15 cellular contexts compared by ENCODE assay signal in the genomic region with DNA sequence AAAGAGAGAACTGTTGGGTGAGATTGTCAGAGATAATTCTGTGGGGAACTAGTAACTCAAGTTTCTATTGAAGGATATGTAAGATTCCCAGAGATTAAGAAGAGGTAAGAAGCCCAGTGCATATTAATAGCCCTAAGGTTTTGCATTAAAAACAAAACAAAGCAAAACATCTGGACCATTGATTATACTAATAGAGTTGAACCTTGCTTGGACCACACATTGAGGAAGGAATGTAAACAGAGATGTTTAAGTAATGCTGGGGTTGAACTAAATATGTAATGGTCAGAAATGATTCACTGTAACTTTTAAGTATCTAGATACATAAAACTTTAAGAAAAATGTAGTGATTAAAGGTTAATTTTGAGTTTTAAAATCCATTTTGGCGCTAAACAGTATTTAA.
DNase-seq lines count a peak whose midpoint lies in the region; ATAC-seq, FAIRE-seq and TF ChIP-seq lines count a peak whose summit lies in the region.
"Had no signal": no experiment of that assay in that cellular context is flagged by ENCODE, and none has a peak within 500 bp of the region (broad histone marks: within the 10 kb centered on the region; RNA-seq: fewer than 3 reads in every experiment).

No MANE protein-coding gene starts in this region.

- no peaks in the 10 kb centered on the region for H3K36me3 ChIP-seq in GM23338 (ENCODE audit: insufficient read depth)
- H3K36me3 ChIP-seq in OCI-LY1 (ENCODE audit: insufficient read depth, low read length): no peaks in the 10 kb centered on the region
- H3K36me3 ChIP-seq in H1 (ENCODE audit: control insufficient read depth in 2 of 4, insufficient read depth in 4 of 4, low read length in 3 of 4): no peaks in the 10 kb centered on the region

- H3K79me1 ChIP-seq in H1 (ENCODE audit: low read depth, low read length): no peaks in the 10 kb centered on the region

- H3K27me3 Mint-ChIP-seq in GM23338 (ENCODE audit: insufficient read depth, low read depth, poor library complexity) (no peaks in the 10 kb centered on the region), nephron progenitor cell (ENCODE audit: low read depth, poor library complexity) (peaks cover 4% of the 10 kb centered on the region)

- no peak overlapping the region for H2AFZ ChIP-seq in GM23338
- peak overlapping the region; percentile 96 for H2AFZ ChIP-seq in OCI-LY1 (ENCODE audit: low read length)
- H2AFZ ChIP-seq in H1 (ENCODE audit: low read length): no peak overlapping the region

- no peak for TF ChIP-seq POLR2A in H1 (IDR thresholded peaks at IDR 0.05; ENCODE audit: control extremely low read depth in 1 of 2, low read depth in 2 of 2, low read length in 2 of 2)

- peak overlapping the region; percentile 43; the same call in 1 of the 3 replicates for H3K4me3 Mint-ChIP-seq in GM23338
- no peak overlapping the region for H3K4me3 Mint-ChIP-seq in nephron progenitor cell
- no peak overlapping the region for H3K4me3 Mint-ChIP-seq in stimulated activated effector memory CD8-positive, alpha-beta T cell treated with anti-CD3 and anti-CD28 coated beads, Interleukin-12 subunit alpha, Interleukin-12 subunit beta, amount 100 ng/mL, for 72 hours

- DNase-seq in GM23338 (ENCODE audit: low spot score): peak; percentile 14
- no peak for DNase-seq in H1 (ENCODE audit: low read depth in 1 of 2, low spot score in 2 of 2)
- DNase-seq in nephron progenitor cell: no peak
- DNase-seq in epidermal melanocyte (ENCODE audit: insufficient read length, low spot score): no peak
- no peak for DNase-seq in stimulated activated effector memory CD8-positive, alpha-beta T cell treated with anti-CD3 and anti-CD28 coated beads, Interleukin-12 subunit alpha, Interleukin-12 subunit beta, amount 100 ng/mL, for 72 hours (ENCODE audit: low spot score in 2 of 2)
- DNase-seq in sciatic nerve (ENCODE audit: low spot score): no peak
- no peak for DNase-seq in DMS79 (lab: John Stamatoyannopoulos, UW)
- DNase-seq: COR-L47, NCI-H1105, NCI-H1694, NCI-H2107, NCI-H226, NCI-H524 treated with DMSO at 0.1 percent for 48 hours had no signal

- no peak overlapping the region for H3K9ac ChIP-seq in OCI-LY1 (ENCODE audit: low read length)
- H3K9ac ChIP-seq in H1 (replicated peaks in 1 of 4; ENCODE audit: extremely low read depth in 1 of 4, low read depth in 3 of 4, low read length in 3 of 4): no peak overlapping the region

- no peak overlapping the region for H4K91ac ChIP-seq in H1 (replicated peaks; ENCODE audit: insufficient read length, low read length)

- H3K27ac Mint-ChIP-seq in GM23338 (peak overlapping the region; percentile 78), nephron progenitor cell (peak overlapping the region; percentile 61)
- no peak overlapping the region for H3K27ac Mint-ChIP-seq in stimulated activated effector memory CD8-positive, alpha-beta T cell treated with anti-CD3 and anti-CD28 coated beads, Interleukin-12 subunit alpha, Interleukin-12 subunit beta, amount 100 ng/mL, for 72 hours

- TF ChIP-seq RAD21 in H1 (IDR thresholded peaks at IDR 0.05 in 1 of 2, conservative IDR thresholded peaks at IDR 0.05 in 1 of 2; ENCODE audit: low read depth in 2 of 2, low read length in 2 of 2): no peak

- H3K4me1 Mint-ChIP-seq in GM23338 (peaks cover 23% of the 10 kb centered on the region), nephron progenitor cell (peaks cover 27% of the 10 kb centered on the region)
- no peaks in the 10 kb centered on the region for H3K4me1 Mint-ChIP-seq in stimulated activated effector memory CD8-positive, alpha-beta T cell treated with anti-CD3 and anti-CD28 coated beads, Interleukin-12 subunit alpha, Interleukin-12 subunit beta, amount 100 ng/mL, for 72 hours

- intact Hi-C loops in sciatic nerve (cut with DNase I): no loop called here

- H3K27me3 ChIP-seq in GM23338 (ENCODE audit: insufficient read depth) (no peaks in the 10 kb centered on the region), OCI-LY1 (ENCODE audit: insufficient read depth, low read length) (no peaks in the 10 kb centered on the region), H1 (replicated peaks in 1 of 4; ENCODE audit: control insufficient read depth in 3 of 4, extremely low read depth in 1 of 4, insufficient read depth in 3 of 4, low read length in 3 of 4) (no peaks in the 10 kb centered on the region)

- H3K4me1 ChIP-seq in GM23338 (ENCODE audit: insufficient read depth): peaks cover 33% of the 10 kb centered on the region
- H3K4me1 ChIP-seq in OCI-LY1 (ENCODE audit: insufficient read depth, low read length, severe bottlenecking): peaks cover 29% of the 10 kb centered on the region
- peaks cover 0 to 11% (median 5%) of the 10 kb centered on the region in 4 experiments; a peak in 5 of 7 replicates for H3K4me1 ChIP-seq in H1 (replicated peaks in 1 of 4; ENCODE audit: control insufficient read depth in 3 of 4, insufficient read depth in 4 of 4, low read length in 3 of 4)

- peaks cover 8% of the 10 kb centered on the region; the same call in 1 of the 2 replicates for H3K9me2 ChIP-seq in GM23338 (ENCODE audit: insufficient read depth)
- H3K9me2 ChIP-seq in OCI-LY1 (ENCODE audit: low read depth, low read length): no peaks in the 10 kb centered on the region

- no peak overlapping the region for H3K18ac ChIP-seq in H1 (ENCODE audit: extremely low read depth, low read length)

- H3K9me3 Mint-ChIP-seq in GM23338 (peaks cover 2% of the 10 kb centered on the region; the same call in 2 of the 3 replicates), nephron progenitor cell (peaks cover 10% of the 10 kb centered on the region)
- H3K9me3 Mint-ChIP-seq in stimulated activated effector memory CD8-positive, alpha-beta T cell treated with anti-CD3 and anti-CD28 coated beads, Interleukin-12 subunit alpha, Interleukin-12 subunit beta, amount 100 ng/mL, for 72 hours: peaks cover 11% of the 10 kb centered on the region

- H4K20me1 ChIP-seq in GM23338 (replicated peaks; ENCODE audit: insufficient read depth): no peaks in the 10 kb centered on the region
- no peaks in the 10 kb centered on the region for H4K20me1 ChIP-seq in OCI-LY1 (ENCODE audit: insufficient read depth, low read length)
- H4K20me1 ChIP-seq in H1 (replicated peaks in 1 of 2; ENCODE audit: control insufficient read depth in 1 of 2, insufficient read depth in 2 of 2, low read length in 2 of 2): no peaks in the 10 kb centered on the region

- no peak overlapping the region for H2BK120ac ChIP-seq in H1 (replicated peaks; ENCODE audit: low read depth, low read length)

- H3K36me3 Mint-ChIP-seq in GM23338 (ENCODE audit: low read depth) (peaks cover 3% of the 10 kb centered on the region; the same call in 2 of the 3 replicates), nephron progenitor cell (ENCODE audit: low read depth) (peaks cover 15% of the 10 kb centered on the region)
- H3K36me3 Mint-ChIP-seq in stimulated activated effector memory CD8-positive, alpha-beta T cell treated with anti-CD3 and anti-CD28 coated beads, Interleukin-12 subunit alpha, Interleukin-12 subunit beta, amount 100 ng/mL, for 72 hours: no peaks in the 10 kb centered on the region

- no peak overlapping the region for H2BK12ac ChIP-seq in H1 (ENCODE audit: low read depth, low read length)

- TF ChIP-seq EP300 in H1 (IDR thresholded peaks at IDR 0.05; ENCODE audit: borderline replicate concordance in 1 of 2, low read depth in 2 of 2, low read length in 2 of 2): no peak

- H3K14ac ChIP-seq in H1 (ENCODE audit: insufficient read length): no peak overlapping the region

- ATAC-seq in GM23338 (no peak), sciatic nerve (no peak)
- no peak for ATAC-seq in stimulated activated effector memory CD8-positive, alpha-beta T cell treated with anti-CD3 and anti-CD28 coated beads, Interleukin-12 subunit alpha, Interleukin-12 subunit beta, amount 100 ng/mL, for 72 hours
- ATAC-seq: Panc1 had no signal

- TF ChIP-seq CTCF in GM23338 (conservative IDR thresholded peaks at IDR 0.05; ENCODE audit: low read depth in 2 of 2): no peak
- TF ChIP-seq CTCF in OCI-LY1 (IDR thresholded peaks at IDR 0.05; ENCODE audit: low read length): no peak
- no peak for TF ChIP-seq CTCF in H1 (IDR thresholded peaks at IDR 0.05; ENCODE audit: control extremely low read depth in 1 of 3, insufficient read depth in 1 of 3, low read depth in 1 of 3, low read length in 3 of 3)
- no peak for TF ChIP-seq CTCF in nephron progenitor cell (IDR thresholded peaks at IDR 0.05)

- no peaks in the 10 kb centered on the region for H3F3A ChIP-seq in GM23338 (replicated peaks; ENCODE audit: low read depth)
- H3F3A ChIP-seq in OCI-LY1 (ENCODE audit: insufficient read depth, low read length): no peaks in the 10 kb centered on the region

- H3K4ac ChIP-seq in H1 (replicated peaks; ENCODE audit: insufficient read length, low read depth, low read length): no peak overlapping the region

- no peak overlapping the region for H3K23ac ChIP-seq in H1 (ENCODE audit: insufficient read length)

- H3K4me2 ChIP-seq in GM23338: peak overlapping the region; percentile 68
- no peak overlapping the region for H3K4me2 ChIP-seq in OCI-LY1 (ENCODE audit: low read length)
- H3K4me2 ChIP-seq in H1 (ENCODE audit: insufficient read depth in 1 of 2, low read depth in 2 of 2, low read length in 2 of 2): peak overlapping the region in 1 of 2 experiments; percentile 48; a peak in 1 of 4 replicates

- H2AK5ac ChIP-seq in H1 (ENCODE audit: low read depth, low read length): no peak overlapping the region

- no peaks in the 10 kb centered on the region; the same call in 1 of the 2 replicates for H3K9me3 ChIP-seq in OCI-LY1 (ENCODE audit: low read length)
- H3K9me3 ChIP-seq in H1 (ENCODE audit: insufficient read depth in 2 of 2, low read depth in 1 of 2, low read length in 1 of 2): no peaks in the 10 kb centered on the region

- H3K4me3 ChIP-seq in GM23338 (peak overlapping the region; percentile 15), OCI-LY1 (ENCODE audit: low read depth, low read length, poor library complexity, severe bottlenecking) (no peak overlapping the region), H1 (ENCODE audit: extremely low read depth in 1 of 4, insufficient read depth in 2 of 4, low read depth in 3 of 4, low read length in 4 of 4) (peak overlapping the region in 1 of 4 experiments; percentile 36; a peak in 1 of 8 replicates)

- H3K23me2 ChIP-seq in H1 (ENCODE audit: low read depth, low read length): no peaks in the 10 kb centered on the region

- H3K27ac ChIP-seq in GM23338 (ENCODE audit: low read depth): peak overlapping the region; percentile 52; the same call in 1 of the 2 replicates
- H3K27ac ChIP-seq in OCI-LY1 (ENCODE audit: low read depth, low read length, poor library complexity, severe bottlenecking): no peak overlapping the region
- H3K27ac ChIP-seq in H1 (ENCODE audit: low read depth, low read length): no peak overlapping the region

- H2BK15ac ChIP-seq in H1 (ENCODE audit: low read length): no peak overlapping the region

- H3K56ac ChIP-seq in H1 (replicated peaks; ENCODE audit: insufficient read length, low read depth, low read length): no peak overlapping the region

- no peak overlapping the region for H4K5ac ChIP-seq in H1 (ENCODE audit: insufficient read length, low read depth, low read length)

- POLR2A ChIA-PET in H1 (lab: Charles Lee; ENCODE audit: partially characterized antibody): no interaction called here

- H3K79me2 ChIP-seq in GM23338 (replicated peaks; ENCODE audit: insufficient read depth) (no peaks in the 10 kb centered on the region), OCI-LY1 (ENCODE audit: insufficient read depth, low read length) (no peaks in the 10 kb centered on the region), H1 (ENCODE audit: control insufficient read depth in 1 of 2, insufficient read depth in 2 of 2, low read length in 2 of 2) (no peaks in the 10 kb centered on the region)

- no peak overlapping the region for H4K8ac ChIP-seq in H1 (ENCODE audit: extremely low read depth, insufficient read depth, low read length)

- no peak overlapping the region for H2BK20ac ChIP-seq in H1 (ENCODE audit: low read length)

- 38% methylated on average over 1 of the region's 1 CpG; no CpG with 5 or more reads in 1 of the 2 experiments for WGBS in H1 (ENCODE audit: extremely low coverage in 1 of 2, insufficient coverage in 1 of 2, insufficient read length in 1 of 2, insufficient replicate concordance in 2 of 2, low coverage in 1 of 2, low lambda C conversion rate in 2 of 2, missing lambda C conversion rate in 1 of 2), 2 experiments

- FAIRE-seq in H1 (lab: Jason Lieb, UNC): peak; percentile 45

- CTCF ChIA-PET in H1 (lab: Charles Lee; ENCODE audit: partially characterized antibody): no interaction called here

- no peak overlapping the region for H2BK5ac ChIP-seq in H1 (ENCODE audit: low read depth, low read length)
